9 cellular contexts compared by ENCODE assay signal in the genomic region with DNA sequence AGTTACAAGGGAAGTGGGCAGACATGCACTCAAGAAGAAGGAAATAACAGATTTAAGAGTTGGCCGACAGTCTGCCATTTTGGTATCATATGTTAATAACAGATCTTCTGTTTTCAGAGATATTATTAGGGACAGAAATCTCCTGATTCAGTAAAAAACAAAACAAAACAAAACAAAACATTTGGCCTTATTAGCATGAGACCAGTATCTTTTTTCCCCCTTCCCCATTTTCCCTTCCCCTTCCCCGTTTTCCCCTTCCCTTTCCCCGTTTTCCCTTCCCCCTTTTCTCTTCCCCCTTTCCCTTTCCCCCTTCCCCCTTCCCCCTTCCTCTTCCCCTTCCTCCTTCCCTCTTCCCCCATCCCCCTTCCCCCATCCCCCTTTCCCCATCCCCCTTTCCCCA. TPM values are rescaled to one million over a fixed set of nuclear protein-coding genes. Genes with fewer than 3 reads are reported as not detected.
"Had no signal": no experiment of that assay in that cellular context is flagged by ENCODE, and none has a peak within 500 bp of the region (broad histone marks: within the 10 kb centered on the region; RNA-seq: fewer than 3 reads in every experiment).

No MANE protein-coding gene starts in this region.

- H3K4me3 ChIP-seq: GM12878 had no signal

- DNase-seq: GDM1, GF-D8 had no signal

- ATAC-seq: GM12878 had no signal

- FAIRE-seq: G401.6, GM12878, GM12891, GM12892, GM18507, GM19239 had no signal

RNA-seq across cellular contexts. Expression of gene HIGD2B, which starts 39.5 kb away (rescaled TPM):
- total RNA-seq: G401 had no signal
